Comparison of ENCODE assay signal across 15 cellular contexts in genomic region chr15:81313686-81314085, GRCh38. TPM values are rescaled to one million over a fixed set of nuclear protein-coding genes. Genes with fewer than 3 reads are reported as not detected.
DNase-seq lines count a peak whose midpoint lies in the region; ATAC-seq and TF ChIP-seq lines count a peak whose summit lies in the region.
"Had no signal": no experiment of that assay in that cellular context is flagged by ENCODE, and none has a peak within 500 bp of the region (broad histone marks: within the 10 kb centered on the region; RNA-seq: fewer than 3 reads in every experiment).

No MANE protein-coding gene starts in this region.

- peaks cover 49% of the 10 kb centered on the region for H3K4me1 ChIP-seq in CD8-positive, alpha-beta memory T cell (ENCODE audit: insufficient read depth, low read length)
- H3K4me1 ChIP-seq in foreskin keratinocyte, result peaks cover 13% of the 10 kb centered on the region
- no peaks in the 10 kb centered on the region for H3K4me1 ChIP-seq in body of pancreas

- H3K27ac Mint-ChIP-seq in CD8-positive, alpha-beta memory T cell, result peak overlapping the region in 5 of 8 donors; percentile 57 to 99 (median 97)
- peak overlapping the region; percentile 78 to 79 for H3K27ac Mint-ChIP-seq in T-cell
- H3K27ac Mint-ChIP-seq in stimulated activated memory B cell treated with anti-CD40 and anti-IgM and Interleukin-4, amounts not matched to agents 10 μg/mL and 1 μg/mL and 100 μg/mL, for 72 hours, result peak overlapping the region; percentile 81
- H3K27ac Mint-ChIP-seq: brain had no signal

- 45 to 48% methylated on average over 5 of the region's 5 CpGs for WGBS in lower leg skin, 2 donors
- WGBS in body of pancreas, 2 donors, result 83 to 86% methylated on average over 5 of the region's 5 CpGs

- no peak for ATAC-seq in T-cell (replicated peaks in 1 of 4)
- peak; percentile 21 for ATAC-seq in foreskin keratinocyte
- ATAC-seq in stimulated activated memory B cell treated with anti-CD40 and anti-IgM and Interleukin-4, amounts not matched to agents 10 μg/mL and 1 μg/mL and 100 μg/mL, for 72 hours, result no peak
- ATAC-seq in body of pancreas, result no peak
- ATAC-seq: activated T-cell treated with anti-CD3 and anti-CD28 coated beads, Interleukin-2, amount 50 U/mL, for 4 hours had no signal

- peaks cover 29% of the 10 kb centered on the region for H3K36me3 ChIP-seq in CD8-positive, alpha-beta memory T cell (ENCODE audit: insufficient read depth, low read length)
- H3K36me3 ChIP-seq in body of pancreas (replicated peaks in 1 of 2; ENCODE audit: insufficient read depth in 1 of 2, low read depth in 2 of 2), result peaks cover 0 to 5% of the 10 kb centered on the region in 2 donors
- H3K36me3 ChIP-seq: ovary had no signal

- CTCF ChIA-PET in CD8-positive, alpha-beta memory T cell (lab: Charles Lee), result no interaction called here
- CTCF ChIA-PET in T-cell (lab: Charles Lee), result interaction anchor here in 1 of 2 donors (1.0 kb wide), 1 partner anchor 47 kb away, joined by 4 read pairs; no protein-coding TSS in a partner anchor

- peaks cover 10 to 82% (median 17%) of the 10 kb centered on the region in 3 donors for H3K36me3 Mint-ChIP-seq in CD8-positive, alpha-beta memory T cell
- H3K36me3 Mint-ChIP-seq in T-cell, result peaks cover 73% of the 10 kb centered on the region
- peaks cover 55% of the 10 kb centered on the region for H3K36me3 Mint-ChIP-seq in stimulated activated memory B cell treated with anti-CD40 and anti-IgM and Interleukin-4, amounts not matched to agents 10 μg/mL and 1 μg/mL and 100 μg/mL, for 72 hours

- no peak for DNase-seq in CD8-positive, alpha-beta memory T cell
- DNase-seq in T-cell (no peak), foreskin keratinocyte (peak; percentile 27 to 45), NCI-H69 (lab: John Stamatoyannopoulos, UW) (no peak), lower leg skin (ENCODE audit: low spot score in 2 of 2) (no peak), body of pancreas (no peak)
- DNase-seq: activated CD4-positive, CD25-positive, alpha-beta regulatory T cell treated with anti-CD3 and anti-CD28 coated beads, Interleukin-2, amount 50 U/mL, for 72 hours; activated T-cell treated with anti-CD3 and anti-CD28 coated beads, Interleukin-2, amount 50 U/mL, for 4 hours; H7; NCI-H2081 treated with DMSO at 0.1 percent for 48 hours had no signal

- no peak overlapping the region for H3K4me3 Mint-ChIP-seq in CD8-positive, alpha-beta memory T cell
- H3K4me3 Mint-ChIP-seq in T-cell, result peak overlapping the region in 1 of 3 donors; percentile 51
- no peak overlapping the region for H3K4me3 Mint-ChIP-seq in stimulated activated memory B cell treated with anti-CD40 and anti-IgM and Interleukin-4, amounts not matched to agents 10 μg/mL and 1 μg/mL and 100 μg/mL, for 72 hours
- H3K4me3 Mint-ChIP-seq: activated T-cell treated with anti-CD3 and anti-CD28 coated beads, Interleukin-2, amount 50 U/mL, for 4 hours; brain had no signal

- no peaks in the 10 kb centered on the region for H3K9me3 ChIP-seq in CD8-positive, alpha-beta memory T cell (ENCODE audit: low read length)
- no peaks in the 10 kb centered on the region for H3K9me3 ChIP-seq in body of pancreas
- H3K9me3 ChIP-seq: ovary had no signal

- H3K4me1 Mint-ChIP-seq in CD8-positive, alpha-beta memory T cell, result peaks cover 61 to 88% (median 71%) of the 10 kb centered on the region in 3 donors
- peaks cover 75 to 88% (median 83%) of the 10 kb centered on the region in 3 donors for H3K4me1 Mint-ChIP-seq in T-cell
- H3K4me1 Mint-ChIP-seq in stimulated activated memory B cell treated with anti-CD40 and anti-IgM and Interleukin-4, amounts not matched to agents 10 μg/mL and 1 μg/mL and 100 μg/mL, for 72 hours, result peaks cover 89% of the 10 kb centered on the region
- H3K4me1 Mint-ChIP-seq: brain had no signal

- H3K27me3 Mint-ChIP-seq in CD8-positive, alpha-beta memory T cell, result no peaks in the 10 kb centered on the region
- H3K27me3 Mint-ChIP-seq in T-cell, result no peaks in the 10 kb centered on the region
- H3K27me3 Mint-ChIP-seq in stimulated activated memory B cell treated with anti-CD40 and anti-IgM and Interleukin-4, amounts not matched to agents 10 μg/mL and 1 μg/mL and 100 μg/mL, for 72 hours, result no peaks in the 10 kb centered on the region

- H3K27me3 ChIP-seq in CD8-positive, alpha-beta memory T cell (ENCODE audit: insufficient read depth, low read length, poor library complexity, severe bottlenecking), result no peaks in the 10 kb centered on the region
- no peaks in the 10 kb centered on the region for H3K27me3 ChIP-seq in foreskin keratinocyte
- no peaks in the 10 kb centered on the region for H3K27me3 ChIP-seq in body of pancreas
- H3K27me3 ChIP-seq: ovary had no signal

- H3K4me3 ChIP-seq in CD8-positive, alpha-beta memory T cell (ENCODE audit: low read length), result no peak overlapping the region
- H3K4me3 ChIP-seq in lower leg skin (ENCODE audit: low read depth, poor library complexity, severe bottlenecking) (no peak overlapping the region), body of pancreas (no peak overlapping the region)
- H3K4me3 ChIP-seq: lung, ovary had no signal

- no peak for TF ChIP-seq CTCF in foreskin keratinocyte (conservative IDR thresholded peaks at IDR 0.05)
- no peak for TF ChIP-seq CTCF in lower leg skin (IDR thresholded peaks at IDR 0.05)
- no peak for TF ChIP-seq CTCF in body of pancreas (IDR thresholded peaks at IDR 0.05)

- H3K27ac ChIP-seq in CD8-positive, alpha-beta memory T cell (ENCODE audit: low read depth, low read length), result no peak overlapping the region
- peak overlapping the region; percentile 51 for H3K27ac ChIP-seq in foreskin keratinocyte
- peak overlapping the region in 1 of 4 donors; percentile 50 for H3K27ac ChIP-seq in body of pancreas
- H3K27ac ChIP-seq: HL-60 had no signal

- TF ChIP-seq POLR2A in lower leg skin (IDR thresholded peaks at IDR 0.05) (no peak), body of pancreas (IDR thresholded peaks at IDR 0.05) (no peak)

- POLR2A ChIA-PET in CD8-positive, alpha-beta memory T cell (lab: Charles Lee), result interaction anchor here (1.2 kb wide), 2 partner anchors 11 to 17 kb away, joined by 3 to 10 read pairs; no protein-coding TSS in a partner anchor
- POLR2A ChIA-PET in T-cell (lab: Charles Lee), result no interaction called here

- H3K9me3 Mint-ChIP-seq in CD8-positive, alpha-beta memory T cell, result no peaks in the 10 kb centered on the region
- no peaks in the 10 kb centered on the region for H3K9me3 Mint-ChIP-seq in T-cell
- H3K9me3 Mint-ChIP-seq in stimulated activated memory B cell treated with anti-CD40 and anti-IgM and Interleukin-4, amounts not matched to agents 10 μg/mL and 1 μg/mL and 100 μg/mL, for 72 hours, result no peaks in the 10 kb centered on the region
- H3K9me3 Mint-ChIP-seq: activated T-cell treated with anti-CD3 and anti-CD28 coated beads, Interleukin-2, amount 50 U/mL, for 4 hours; brain had no signal

- intact Hi-C loops in lower leg skin (cut with DNase I; ENCODE audit: low total_unique reads) (no loop called here), body of pancreas (cut with DNase I) (no loop called here)

RNA-seq across cellular contexts. Expression of gene STARD5, which starts 10.3 kb away (rescaled TPM):
- total RNA-seq in CD8-positive, alpha-beta memory T cell, result 1 to 10 TPM; 4.4 to 5.8 TPM
- 2.6 TPM for polyA plus RNA-seq in CD8-positive, alpha-beta memory T cell
- 1 to 10 TPM; 5.8 to 8.5 (median 7.3) TPM for total RNA-seq in T-cell
- 20.6 and 20.8 TPM in 2 replicates for total RNA-seq in foreskin keratinocyte
- 26.6 and 27.6 TPM in 2 replicates for polyA plus RNA-seq in foreskin keratinocyte
- total RNA-seq in lower leg skin, result 100 to 1,000 TPM in 1 of 4 donors, 10 to 100 TPM in 3; 57.0 to 108 (median 92.7) TPM
- total RNA-seq in body of pancreas, result 1 to 10 TPM; 1.3 to 9.6 TPM

Comparison
In these comparisons a context has a peak if more than half of its experiments do, and no peak if none do; other contexts are left out.
1. DNase-seq: peak in foreskin keratinocyte (2 of 2); none in CD8-positive, alpha-beta memory T cell (0 of 5), T-cell (0 of 34), NCI-H69 (single experiment), lower leg skin (0 of 2) and body of pancreas (0 of 4).
2. Peak in every context shown above with its lines, with median percentiles within 50 percentile points of each other: H3K27ac Mint-ChIP-seq.